10 cellular contexts compared by ENCODE assay signal in genomic region chr17:3043737-3044365, GRCh38. TPM values are rescaled to one million over a fixed set of nuclear protein-coding genes. Genes with fewer than 3 reads are reported as not detected.
DNase-seq lines count a peak whose midpoint lies in the region; ATAC-seq and TF ChIP-seq lines count a peak whose summit lies in the region.
"Had no signal": no experiment of that assay in that cellular context is flagged by ENCODE, and none has a peak within 500 bp of the region (broad histone marks: within the 10 kb centered on the region; RNA-seq: fewer than 3 reads in every experiment).

No MANE protein-coding gene starts in this region.

- H3K27me3 ChIP-seq in Karpas-422 (ENCODE audit: low read length) (0 out of 2 replicates have a peak, but pooled peaks cover 2% of the 10 kb centered on the region), neural progenitor cell (no peaks in the 10 kb centered on the region)

- H3K4me1 ChIP-seq in Karpas-422 (ENCODE audit: low read length): no peaks in the 10 kb centered on the region
- H3K4me1 ChIP-seq in neural progenitor cell: no peaks in the 10 kb centered on the region

- no peaks in the 10 kb centered on the region for H3K79me2 ChIP-seq in Karpas-422 (ENCODE audit: low read length)
- no peaks in the 10 kb centered on the region for H3K79me2 ChIP-seq in neural progenitor cell (ENCODE audit: low read depth)

- no peaks in the 10 kb centered on the region for H3F3A ChIP-seq in neural progenitor cell (ENCODE audit: low read depth)

- H3K27me3 Mint-ChIP-seq in activated CD8-positive, alpha-beta T cell treated with anti-CD3 and anti-CD28 coated beads, Interleukin-2, amount 10 ng/mL, durations not matched to agents 7 days and 5 days (ENCODE audit: low read depth): peaks cover 9% of the 10 kb centered on the region
- peaks cover 12% of the 10 kb centered on the region for H3K27me3 Mint-ChIP-seq in neural progenitor cell (ENCODE audit: insufficient read depth, low read depth)

- H3K4me3 Mint-ChIP-seq in activated CD8-positive, alpha-beta T cell treated with anti-CD3 and anti-CD28 coated beads, Interleukin-2, amount 10 ng/mL, durations not matched to agents 7 days and 5 days: no peak overlapping the region
- H3K4me3 Mint-ChIP-seq in neural progenitor cell: no peak overlapping the region

- no peak for ATAC-seq in activated CD8-positive, alpha-beta T cell treated with anti-CD3 and anti-CD28 coated beads, Interleukin-2, amount 10 ng/mL, durations not matched to agents 7 days and 5 days
- ATAC-seq: activated CD4-positive, CD25-positive, alpha-beta regulatory T cell treated with anti-CD3 and anti-CD28 coated beads, Interleukin-2, amount 50 U/mL, for 24 hours had no signal

- peaks cover 9% of the 10 kb centered on the region for H3K4me1 Mint-ChIP-seq in activated CD8-positive, alpha-beta T cell treated with anti-CD3 and anti-CD28 coated beads, Interleukin-2, amount 10 ng/mL, durations not matched to agents 7 days and 5 days (ENCODE audit: low read depth)
- H3K4me1 Mint-ChIP-seq in neural progenitor cell: no peaks in the 10 kb centered on the region

- POLR2A ChIA-PET in activated CD8-positive, alpha-beta T cell treated with anti-CD3 and anti-CD28 coated beads, Interleukin-2, amount 10 ng/mL, durations not matched to agents 7 days and 5 days (lab: Charles Lee): no interaction called here

- no peaks in the 10 kb centered on the region for H3K36me3 ChIP-seq in Karpas-422 (ENCODE audit: insufficient read depth, low read length)
- H3K36me3 ChIP-seq in neural progenitor cell: no peaks in the 10 kb centered on the region

- peak; percentile 34 for TF ChIP-seq CTCF in neural progenitor cell (IDR thresholded peaks at IDR 0.05)

- H3K9me3 ChIP-seq in Karpas-422 (ENCODE audit: low read length): peaks cover 11% of the 10 kb centered on the region
- peaks cover 9% of the 10 kb centered on the region for H3K9me3 ChIP-seq in neural progenitor cell (ENCODE audit: low read depth)

- H3K27ac ChIP-seq in Karpas-422 (ENCODE audit: low read length) (no peak overlapping the region), neural progenitor cell (no peak overlapping the region)

- H4K20me1 ChIP-seq in Karpas-422 (ENCODE audit: insufficient read depth, low read depth, low read length) (no peaks in the 10 kb centered on the region), neural progenitor cell (ENCODE audit: low read depth) (no peaks in the 10 kb centered on the region)

- no peak overlapping the region for H3K27ac Mint-ChIP-seq in activated CD8-positive, alpha-beta T cell treated with anti-CD3 and anti-CD28 coated beads, Interleukin-2, amount 10 ng/mL, durations not matched to agents 7 days and 5 days
- H3K27ac Mint-ChIP-seq in neural progenitor cell: no peak overlapping the region

- no peak overlapping the region for H3K4me2 ChIP-seq in Karpas-422 (ENCODE audit: low read depth, low read length, poor library complexity, severe bottlenecking)
- no peak overlapping the region for H3K4me2 ChIP-seq in neural progenitor cell

- peaks cover 19% of the 10 kb centered on the region for H3K9me3 Mint-ChIP-seq in activated CD8-positive, alpha-beta T cell treated with anti-CD3 and anti-CD28 coated beads, Interleukin-2, amount 10 ng/mL, durations not matched to agents 7 days and 5 days (ENCODE audit: insufficient read depth)
- H3K9me3 Mint-ChIP-seq in neural progenitor cell: peaks cover 26% of the 10 kb centered on the region

- CTCF ChIA-PET in activated CD8-positive, alpha-beta T cell treated with anti-CD3 and anti-CD28 coated beads, Interleukin-2, amount 10 ng/mL, durations not matched to agents 7 days and 5 days (lab: Charles Lee): interaction anchor here (0.9 to 1.3 kb wide), 2 partner anchors 8 to 14 kb away, joined by 3 to 4 read pairs; no protein-coding TSS in a partner anchor

- no peaks in the 10 kb centered on the region for H3K36me3 Mint-ChIP-seq in activated CD8-positive, alpha-beta T cell treated with anti-CD3 and anti-CD28 coated beads, Interleukin-2, amount 10 ng/mL, durations not matched to agents 7 days and 5 days (ENCODE audit: low read depth)
- H3K36me3 Mint-ChIP-seq in neural progenitor cell: no peaks in the 10 kb centered on the region

- H2AFZ ChIP-seq in Karpas-422 (ENCODE audit: low read length) (no peak overlapping the region), neural progenitor cell (replicated peaks) (no peak overlapping the region)

- H3K9me2 ChIP-seq in Karpas-422 (replicated peaks; ENCODE audit: insufficient read depth, low read length): no peaks in the 10 kb centered on the region

- DNase-seq in activated CD4-positive, alpha-beta T cell treated with anti-CD3 and anti-CD28 coated beads for 48 hours: peak; percentile 52
- DNase-seq in activated CD4-positive, alpha-beta T cell treated with anti-CD3 and anti-CD28 coated beads, Interleukin-2, amount 50 U/mL, for 1 hour: no peak
- DNase-seq in Karpas-422: peak; percentile 63
- DNase-seq in activated CD8-positive, alpha-beta T cell treated with anti-CD3 and anti-CD28 coated beads, Interleukin-2, amount 10 ng/mL, durations not matched to agents 7 days and 5 days: peak; percentile 40
- DNase-seq in neural progenitor cell (ENCODE audit: low spot score): peak; percentile 39
- no peak for DNase-seq in occipital lobe (lab: John Stamatoyannopoulos, UW)
- no peak for DNase-seq in kidney glomerular epithelial cell (lab: John Stamatoyannopoulos, UW)
- DNase-seq in NK-92 (lab: John Stamatoyannopoulos, UW; ENCODE audit: unreplicated experiment): no peak
- DNase-seq: NCI-H2227 treated with DMSO at 0.1 percent for 48 hours had no signal

- H3K4me3 ChIP-seq in Karpas-422 (ENCODE audit: low read length): no peak overlapping the region
- H3K4me3 ChIP-seq in neural progenitor cell: no peak overlapping the region

- no peak overlapping the region for H3K9ac ChIP-seq in Karpas-422 (ENCODE audit: low read length)
- H3K9ac ChIP-seq in neural progenitor cell: no peak overlapping the region

RNA-seq across cellular contexts. Expression of gene OR1D5, which starts 19.6 kb away (rescaled TPM):
- not detected in 2 replicates for total RNA-seq in Karpas-422 (2014; rRNA removed; shearing (Covaris generic); ENCODE audit: low replicate concordance)
- total RNA-seq in activated CD8-positive, alpha-beta T cell treated with anti-CD3 and anti-CD28 coated beads, Interleukin-2, amount 10 ng/mL, durations not matched to agents 7 days and 5 days: not detected
- not detected in 2 replicates for total RNA-seq in neural progenitor cell (ENCODE audit: low replicate concordance)
- total RNA-seq in occipital lobe: not detected

Comparison
In these comparisons a context has a peak if more than half of its experiments do, and no peak if none do; other contexts are left out.
1. DNase-seq: peak in activated CD4-positive, alpha-beta T cell treated with anti-CD3 and anti-CD28 coated beads for 48 hours (single experiment), Karpas-422 (single experiment), activated CD8-positive, alpha-beta T cell treated with anti-CD3 and anti-CD28 coated beads, Interleukin-2, amount 10 ng/mL, durations not matched to agents 7 days and 5 days (single experiment) and neural progenitor cell (single experiment); none in activated CD4-positive, alpha-beta T cell treated with anti-CD3 and anti-CD28 coated beads, Interleukin-2, amount 50 U/mL, for 1 hour (single experiment), occipital lobe (single experiment), kidney glomerular epithelial cell (single experiment) and NK-92 (single experiment).